ENCODE assay signal across 27 cellular contexts in genomic region chr9:107949058-107949457, GRCh38.
A peak's percentile ranks its signal among the peaks of the same experiment; 100 is the strongest.
DNase-seq lines count a peak whose midpoint lies in the region; ATAC-seq and TF ChIP-seq lines count a peak whose summit lies in the region.
"Had no signal": no experiment of that assay in that cellular context is flagged by ENCODE, and none has a peak within 500 bp of the region (broad histone marks: within the 10 kb centered on the region; RNA-seq: fewer than 3 reads in every experiment).

No MANE protein-coding gene starts in this region.

- POLR2A ChIA-PET in naive thymus-derived CD4-positive, alpha-beta T cell (lab: Charles Lee) = no interaction called here

- no peaks in the 10 kb centered on the region for H3F3A ChIP-seq in GM23248 (ENCODE audit: insufficient read depth)

- no peak overlapping the region for H3K27ac Mint-ChIP-seq in naive thymus-derived CD4-positive, alpha-beta T cell
- H3K27ac Mint-ChIP-seq: activated CD4-positive, alpha-beta T cell treated with anti-CD3 and anti-CD28 coated beads for 36 hours; activated CD8-positive, alpha-beta T cell treated with anti-CD3 and anti-CD28 coated beads, Interleukin-2, amount 10 ng/mL, durations not matched to agents 7 days and 5 days; activated T-helper 2 cell treated with anti-CD3 and anti-CD28 coated beads, Interferon-gamma antibody, Interleukin-2, Interleukin-4, amounts not matched to agents 10 μg/mL and 5 μg/mL and 100 μg/mL, durations not matched to agents 14 hours and 24 hours and 36 hours; CD4-positive, alpha-beta memory T cell; HFFc6; nephron progenitor cell had no signal

- peak; percentile 33 for DNase-seq in GM23248
- peak; percentile 66 for DNase-seq in MV-4-11 (lab: John Stamatoyannopoulos, UW)
- peak; percentile 30 for DNase-seq in adipocyte (ENCODE audit: low read depth)
- DNase-seq in naive thymus-derived CD4-positive, alpha-beta T cell = no peak
- DNase-seq in left ventricle myocardium superior = no peak
- DNase-seq in brain microvascular endothelial cell = no peak
- DNase-seq: activated CD4-positive, alpha-beta T cell treated with anti-CD3 and anti-CD28 coated beads for 36 hours; activated CD8-positive, alpha-beta T cell treated with anti-CD3 and anti-CD28 coated beads, Interleukin-2, amount 10 ng/mL, durations not matched to agents 7 days and 5 days; activated naive CD4-positive, alpha-beta T cell treated with anti-CD3 and anti-CD28 coated beads, Interleukin-2, amount 50 U/mL, for 16 hours; amygdala; CD4-positive, alpha-beta memory T cell; dorsolateral prefrontal cortex; glutamatergic neuron; HFFc6; left colon; NCI-H1092; NCI-H1694; NCI-H446; NCI-H82; nephron progenitor cell; stimulated activated naive CD4-positive, alpha-beta T cell treated with Interleukin-2 at 50 U/mL for 16 hours had no signal

- in situ Hi-C loops in GM23248 (cut with MboI) (no loop called here), brain microvascular endothelial cell (cut with HindIII; ENCODE audit: low pct_ligation_motif_present, low sequenced_read_pairs) (no loop called here)

- CTCF ChIA-PET in naive thymus-derived CD4-positive, alpha-beta T cell (lab: Charles Lee) = no interaction called here

- H3K9me3 ChIP-seq in GM23248 (ENCODE audit: low read depth) (no peaks in the 10 kb centered on the region), adipocyte (ENCODE audit: control insufficient read depth, low read length) (no peaks in the 10 kb centered on the region), gastroesophageal sphincter (peaks cover 0 to 8% (median 0%) of the 10 kb centered on the region in 3 donors)
- peaks cover 0 to 3% (median 0%) of the 10 kb centered on the region in 3 experiments for H3K9me3 ChIP-seq in naive thymus-derived CD4-positive, alpha-beta T cell (ENCODE audit: control insufficient read depth in 2 of 3, low read length in 3 of 3)

- ATAC-seq in naive thymus-derived CD4-positive, alpha-beta T cell = peak; percentile 72
- no peak for ATAC-seq in left ventricle myocardium superior
- no peak for ATAC-seq in gastroesophageal sphincter
- ATAC-seq: activated CD4-positive, alpha-beta T cell treated with anti-CD3 and anti-CD28 coated beads for 36 hours; activated CD8-positive, alpha-beta T cell treated with anti-CD3 and anti-CD28 coated beads, Interleukin-2, amount 10 ng/mL, durations not matched to agents 7 days and 5 days; left colon had no signal

- H4K20me1 ChIP-seq in GM23248 (ENCODE audit: insufficient read depth) = no peaks in the 10 kb centered on the region

- H3K4me1 Mint-ChIP-seq in naive thymus-derived CD4-positive, alpha-beta T cell = no peaks in the 10 kb centered on the region
- H3K4me1 Mint-ChIP-seq: activated CD4-positive, alpha-beta T cell treated with anti-CD3 and anti-CD28 coated beads for 36 hours; CD4-positive, alpha-beta memory T cell; nephron progenitor cell had no signal

- H3K9me3 Mint-ChIP-seq in naive thymus-derived CD4-positive, alpha-beta T cell = peaks cover 4 to 16% (median 9%) of the 10 kb centered on the region in 11 donors

- H3K79me2 ChIP-seq in GM23248 (ENCODE audit: insufficient read depth) = no peaks in the 10 kb centered on the region

- H3K4me1 ChIP-seq in GM23248 (ENCODE audit: insufficient read depth) (peaks cover 21% of the 10 kb centered on the region), adipocyte (ENCODE audit: control insufficient read depth, insufficient read depth, low read length) (peaks cover 30% of the 10 kb centered on the region), gastroesophageal sphincter (no peaks in the 10 kb centered on the region)
- H3K4me1 ChIP-seq in naive thymus-derived CD4-positive, alpha-beta T cell (ENCODE audit: control insufficient read depth in 2 of 2, insufficient read depth in 2 of 2, low read length in 2 of 2) = no peaks in the 10 kb centered on the region
- H3K4me1 ChIP-seq: suprapubic skin had no signal

- no peak for TF ChIP-seq EP300 in gastroesophageal sphincter (IDR thresholded peaks at IDR 0.05)

- TF ChIP-seq CTCF in brain microvascular endothelial cell (IDR thresholded peaks at IDR 0.05; ENCODE audit: low read depth, low read length, missing control alignments) (no peak), gastroesophageal sphincter (IDR thresholded peaks at IDR 0.05) (no peak)

- no peaks in the 10 kb centered on the region for H3K9me2 ChIP-seq in GM23248 (ENCODE audit: insufficient read depth)

- no peaks in the 10 kb centered on the region for H3K27me3 Mint-ChIP-seq in naive thymus-derived CD4-positive, alpha-beta T cell
- H3K27me3 Mint-ChIP-seq: activated CD4-positive, alpha-beta T cell treated with anti-CD3 and anti-CD28 coated beads for 36 hours; CD4-positive, alpha-beta memory T cell had no signal

- intact Hi-C loops in naive thymus-derived CD4-positive, alpha-beta T cell (cut with micrococcal nuclease) = no loop called here
- intact Hi-C loops in left ventricle myocardium superior (cut with micrococcal nuclease) = no loop called here

- no peak overlapping the region for H2AFZ ChIP-seq in GM23248

- H3K4me2 ChIP-seq in GM23248 (ENCODE audit: unreplicated experiment) = no peak overlapping the region
- H3K4me2 ChIP-seq: KMS-11 had no signal

- H3K4me3 ChIP-seq in GM23248 (no peak overlapping the region), adipocyte (ENCODE audit: low read length) (no peak overlapping the region), brain microvascular endothelial cell (ENCODE audit: low read depth, low read length) (no peak overlapping the region), gastroesophageal sphincter (no peak overlapping the region)
- no peak overlapping the region for H3K4me3 ChIP-seq in naive thymus-derived CD4-positive, alpha-beta T cell (ENCODE audit: low read length)
- H3K4me3 ChIP-seq: dorsolateral prefrontal cortex, smooth muscle cell, suprapubic skin had no signal

- H3K4me3 Mint-ChIP-seq in naive thymus-derived CD4-positive, alpha-beta T cell = no peak overlapping the region
- H3K4me3 Mint-ChIP-seq: activated CD4-positive, alpha-beta T cell treated with anti-CD3 and anti-CD28 coated beads for 36 hours; activated CD8-positive, alpha-beta T cell treated with anti-CD3 and anti-CD28 coated beads, Interleukin-2, amount 10 ng/mL, durations not matched to agents 7 days and 5 days; CD4-positive, alpha-beta memory T cell; HFFc6; nephron progenitor cell had no signal

- H3K27ac ChIP-seq in GM23248 = no peak overlapping the region
- no peak overlapping the region for H3K27ac ChIP-seq in naive thymus-derived CD4-positive, alpha-beta T cell (ENCODE audit: low read depth, low read length)
- H3K27ac ChIP-seq in brain microvascular endothelial cell = no peak overlapping the region
- no peak overlapping the region for H3K27ac ChIP-seq in gastroesophageal sphincter
- H3K27ac ChIP-seq: dorsolateral prefrontal cortex, KMS-11, suprapubic skin, VCaP had no signal

- H3K36me3 Mint-ChIP-seq in naive thymus-derived CD4-positive, alpha-beta T cell = peaks cover 0 to 3% (median 0%) of the 10 kb centered on the region in 5 donors
- H3K36me3 Mint-ChIP-seq: CD4-positive, alpha-beta memory T cell had no signal

- WGBS in GM23248 (ENCODE audit: low coverage in 1 of 2, low lambda C conversion rate in 2 of 2, missing lambda C conversion rate in 2 of 2), 2 experiments = 73 to 84% methylated on average over 4 of the region's 4 CpGs
- 83 to 84% methylated on average over 4 of the region's 4 CpGs for WGBS in gastroesophageal sphincter (ENCODE audit: low coverage in 1 of 2), 2 donors

- H3K27me3 ChIP-seq in GM23248 (replicated peaks; ENCODE audit: insufficient read depth) = no peaks in the 10 kb centered on the region
- H3K27me3 ChIP-seq in adipocyte (replicated peaks; ENCODE audit: control insufficient read depth, insufficient read depth, low read length) = no peaks in the 10 kb centered on the region
- no peaks in the 10 kb centered on the region for H3K27me3 ChIP-seq in naive thymus-derived CD4-positive, alpha-beta T cell (ENCODE audit: control insufficient read depth in 2 of 2, insufficient read depth in 2 of 2, low read length in 2 of 2)
- no peaks in the 10 kb centered on the region for H3K27me3 ChIP-seq in brain microvascular endothelial cell (replicated peaks)
- H3K27me3 ChIP-seq in gastroesophageal sphincter = no peaks in the 10 kb centered on the region
- H3K27me3 ChIP-seq: dorsolateral prefrontal cortex, suprapubic skin had no signal

- no peak for TF ChIP-seq POLR2A in gastroesophageal sphincter (IDR thresholded peaks at IDR 0.05)

- H3K9ac ChIP-seq in GM23248 (no peak overlapping the region), adipocyte (ENCODE audit: low read length) (no peak overlapping the region)
- H3K9ac ChIP-seq: KMS-11 had no signal

- H3K36me3 ChIP-seq in GM23248 (ENCODE audit: low read depth) (no peaks in the 10 kb centered on the region), adipocyte (ENCODE audit: control insufficient read depth, insufficient read depth, low read length, severe bottlenecking) (no peaks in the 10 kb centered on the region), brain microvascular endothelial cell (replicated peaks) (no peaks in the 10 kb centered on the region), gastroesophageal sphincter (no peaks in the 10 kb centered on the region)
- no peaks in the 10 kb centered on the region for H3K36me3 ChIP-seq in naive thymus-derived CD4-positive, alpha-beta T cell (ENCODE audit: control insufficient read depth in 2 of 3, insufficient read depth in 3 of 3, low read length in 3 of 3)
- H3K36me3 ChIP-seq: suprapubic skin had no signal

Comparison
In these comparisons a context has a peak if more than half of its experiments do, and no peak if none do; other contexts are left out.
1. DNase-seq: peak in GM23248 (single experiment), MV-4-11 (single experiment) and adipocyte (single experiment); none in naive thymus-derived CD4-positive, alpha-beta T cell (0 of 9), left ventricle myocardium superior (single experiment) and brain microvascular endothelial cell (single experiment).